8 cellular contexts compared by ENCODE assay signal in genomic region chr3:194671511-194671899, GRCh38. TPM values are rescaled to one million over a fixed set of nuclear protein-coding genes. Genes with fewer than 3 reads are reported as not detected.
DNase-seq lines count a peak whose midpoint lies in the region; ATAC-seq and TF ChIP-seq lines count a peak whose summit lies in the region.

No MANE protein-coding gene starts in this region.

- H2AK5ac ChIP-seq in neuronal stem cell (ENCODE audit: low read depth, low read length), result no peak overlapping the region

- peak overlapping the region; percentile 65 for H3K9ac ChIP-seq in DND-41 (ENCODE audit: low read depth, low read length)
- no peak overlapping the region for H3K9ac ChIP-seq in neuronal stem cell (ENCODE audit: low read depth, low read length, poor library complexity)

- no peak overlapping the region for H3K4ac ChIP-seq in neuronal stem cell (ENCODE audit: low read length)

- peaks cover 22% of the 10 kb centered on the region for H3K27me3 Mint-ChIP-seq in WTC11 (ENCODE audit: low read depth)

- peak overlapping the region; percentile 98 for H3K27ac Mint-ChIP-seq in WTC11

- no peak overlapping the region for H3K23ac ChIP-seq in neuronal stem cell (ENCODE audit: low read depth, low read length, poor library complexity)

- no peaks in the 10 kb centered on the region for H3K27me3 ChIP-seq in DND-41 (ENCODE audit: insufficient read depth, low read length, poor library complexity)
- H3K27me3 ChIP-seq in neuronal stem cell (ENCODE audit: control insufficient read depth in 3 of 3, insufficient read depth in 3 of 3, low read depth in 1 of 3, low read length in 3 of 3), result peaks cover 0 to 10% (median 0%) of the 10 kb centered on the region in 3 experiments

- no peak overlapping the region for H2BK15ac ChIP-seq in neuronal stem cell (ENCODE audit: low read length)

- H3K79me1 ChIP-seq in neuronal stem cell (ENCODE audit: low read depth, low read length), result peaks cover 4% of the 10 kb centered on the region

- H3K4me1 ChIP-seq in DND-41 (ENCODE audit: insufficient read depth, low read length), result peaks cover 24% of the 10 kb centered on the region
- peaks cover 4 to 6% of the 10 kb centered on the region in 2 donors for H3K4me1 ChIP-seq in neuronal stem cell (ENCODE audit: control insufficient read depth in 2 of 2, insufficient read depth in 1 of 2, low read depth in 1 of 2, low read length in 2 of 2)

- H3K4me3 ChIP-seq in DND-41 (ENCODE audit: low read depth in 1 of 2, low read length in 2 of 2) (peak overlapping the region; percentile 64 to 68), fibroblast of pulmonary artery (replicated peaks; ENCODE audit: low read depth, low read length) (peak overlapping the region; percentile 99), neuronal stem cell (ENCODE audit: low read length in 2 of 2) (peak overlapping the region; percentile 87 to 95)

- peak; percentile 16; the same call in 2 of the 3 replicates for ATAC-seq in DND-41 (ENCODE audit: insufficient read depth, low read depth)
- ATAC-seq in GM21423 (IDR thresholded peaks at IDR 0.05; ENCODE audit: unreplicated experiment), result peak; percentile 24
- ATAC-seq in WTC11, result no peak
- no peak for ATAC-seq in HG03520 (IDR thresholded peaks at IDR 0.05; ENCODE audit: unreplicated experiment)
- no peak for ATAC-seq in HG03095 (IDR thresholded peaks at IDR 0.05; ENCODE audit: unreplicated experiment)

- POLR2A ChIA-PET in WTC11 (lab: Charles Lee), result interaction anchor here (0.6 to 1.8 kb wide), 5 partner anchors 11 to 1214 kb away, joined by 3 to 9 read pairs (median 5); no protein-coding TSS in a partner anchor

- H3K9me3 Mint-ChIP-seq in WTC11, result no peaks in the 10 kb centered on the region

- H3K18ac ChIP-seq in neuronal stem cell (ENCODE audit: low read length), result no peak overlapping the region

- CTCF ChIA-PET in WTC11 (lab: Charles Lee), result interaction anchor here (0.6 to 3.9 kb wide), 39 partner anchors 10 to 600 kb away, joined by 3 to 61 read pairs (median 4); partner anchors contain the start of genes FAM43A, TMEM44 and XXYLT1

- peak; percentile 14 for DNase-seq in DND-41
- DNase-seq in M059J (ENCODE audit: low read depth), result peak; percentile 55
- DNase-seq in WTC11 (ENCODE audit: low spot score), result no peak
- peak; percentile 56 for DNase-seq in fibroblast of pulmonary artery (ENCODE audit: low read depth)
- DNase-seq in neuronal stem cell (ENCODE audit: low spot score), result no peak

- H4K8ac ChIP-seq in neuronal stem cell (ENCODE audit: low read depth, low read length), result no peak overlapping the region

- H3K27ac ChIP-seq in DND-41 (ENCODE audit: low read length) (peak overlapping the region; percentile 93), neuronal stem cell (replicated peaks; ENCODE audit: low read length) (no peak overlapping the region)

- H3K14ac ChIP-seq in neuronal stem cell (ENCODE audit: low read length), result no peak overlapping the region

- H3K36me3 Mint-ChIP-seq in WTC11, result peaks cover 20% of the 10 kb centered on the region

- H3K9me3 ChIP-seq in DND-41 (ENCODE audit: insufficient read depth, low read length, severe bottlenecking) (no peaks in the 10 kb centered on the region), neuronal stem cell (replicated peaks in 1 of 2; ENCODE audit: control insufficient read depth in 2 of 2, insufficient read depth in 1 of 2, low read depth in 1 of 2, low read length in 2 of 2) (no peaks in the 10 kb centered on the region)

- H3K4me3 Mint-ChIP-seq in WTC11, result peak overlapping the region; percentile 100

- no peak overlapping the region for H2BK5ac ChIP-seq in neuronal stem cell (ENCODE audit: low read length)

- peak overlapping the region; percentile 92 for H2AFZ ChIP-seq in DND-41 (ENCODE audit: low read depth, low read length)
- peak overlapping the region; percentile 82 for H2AFZ ChIP-seq in neuronal stem cell (ENCODE audit: low read length)

- no peak overlapping the region for H4K91ac ChIP-seq in neuronal stem cell (ENCODE audit: low read depth, low read length, poor library complexity)

- H2BK12ac ChIP-seq in neuronal stem cell (ENCODE audit: low read length), result no peak overlapping the region

- H4K20me1 ChIP-seq in DND-41 (ENCODE audit: insufficient read depth, low read length), result peaks cover 14% of the 10 kb centered on the region

- H3K4me2 ChIP-seq in DND-41 (ENCODE audit: insufficient read depth, low read length) (peak overlapping the region; percentile 99), neuronal stem cell (ENCODE audit: insufficient read depth, low read length, poor library complexity, severe bottlenecking) (peak overlapping the region; percentile 48)

- TF ChIP-seq CTCF in DND-41 (IDR thresholded peaks at IDR 0.05; ENCODE audit: borderline replicate concordance, extremely low read depth, low read length, poor library complexity, severe bottlenecking) (peak; percentile 63), WTC11 (IDR thresholded peaks at IDR 0.05) (peak; percentile 37), fibroblast of pulmonary artery (IDR thresholded peaks at IDR 0.05; ENCODE audit: low read length, missing control alignments) (peak; percentile 63)

- peaks cover 45% of the 10 kb centered on the region for H3K79me2 ChIP-seq in DND-41 (ENCODE audit: insufficient read depth, low read length)

- no peak overlapping the region for H2BK120ac ChIP-seq in neuronal stem cell (ENCODE audit: low read depth, low read length)

- WGBS in neuronal stem cell (ENCODE audit: extremely low coverage in 2 of 2, insufficient read length in 2 of 2, insufficient replicate concordance in 1 of 2), 2 donors, result no CpG with 5 or more reads among the region's 5 CpGs

- H3K36me3 ChIP-seq in DND-41 (ENCODE audit: insufficient read depth, low read length), result peaks cover 25% of the 10 kb centered on the region
- peaks cover 3 to 26% of the 10 kb centered on the region in 2 donors for H3K36me3 ChIP-seq in neuronal stem cell (replicated peaks in 1 of 2; ENCODE audit: control insufficient read depth in 2 of 2, insufficient read depth in 2 of 2, low read length in 2 of 2)

- peaks cover 9% of the 10 kb centered on the region for H3K4me1 Mint-ChIP-seq in WTC11

TF ChIP-seq in WTC11, 78 proteins besides CTCF, POLR2A, EP300 and RAD21 (continues in another document):
- TF ChIP-seq CBFB (CRISPR knock-in tag; IDR thresholded peaks at IDR 0.05; ENCODE audit: low read depth) (no peak), EMX1 (CRISPR knock-in tag; IDR thresholded peaks at IDR 0.05) (no peak), IRF2 (CRISPR knock-in tag; IDR thresholded peaks at IDR 0.05; ENCODE audit: borderline replicate concordance, low read depth) (no peak), ZNF416 (CRISPR knock-in tag; IDR thresholded peaks at IDR 0.05) (no peak), NR3C1 (CRISPR knock-in tag; conservative IDR thresholded peaks at IDR 0.05; ENCODE audit: low read depth) (no peak), NFYB (CRISPR knock-in tag; conservative IDR thresholded peaks at IDR 0.05; ENCODE audit: low read depth) (no peak), PRRX2 (CRISPR knock-in tag; IDR thresholded peaks at IDR 0.05) (no peak), E2F5 (CRISPR knock-in tag; IDR thresholded peaks at IDR 0.05) (no peak), IRF1 (CRISPR knock-in tag; IDR thresholded peaks at IDR 0.05) (no peak), SP1 (CRISPR knock-in tag; conservative IDR thresholded peaks at IDR 0.05) (no peak), NR2C2 (CRISPR knock-in tag; IDR thresholded peaks at IDR 0.05) (no peak), HMGA2 (CRISPR knock-in tag; IDR thresholded peaks at IDR 0.05) (no peak), GRHL2 (CRISPR knock-in tag; IDR thresholded peaks at IDR 0.05; ENCODE audit: insufficient replicate concordance, severe bottlenecking) (no peak)

RNA-seq across cellular contexts. Expression of gene LSG1, which starts 0.5 kb away (rescaled TPM):
- 47.5 and 70.7 TPM in 2 replicates for total RNA-seq in M059J (2014; rRNA removed; shearing (Covaris generic))
- 42.9 to 45.8 TPM (median 44.1 TPM) in 3 replicates for total RNA-seq in WTC11 (2021)
- 17.3 TPM for polyA plus RNA-seq in neuronal stem cell (2013, experiment 1 of 2)
- polyA plus RNA-seq in neuronal stem cell (2013, experiment 2 of 2), result 18.9 TPM

RNA-seq across cellular contexts. Expression of gene FAM43A, which starts 14.2 kb away (rescaled TPM):
- 0.22 and 2.6 TPM in 2 replicates for total RNA-seq in M059J (2014; rRNA removed; shearing (Covaris generic))
- 2.6 to 3.8 TPM (median 3.7 TPM) in 3 replicates for total RNA-seq in WTC11 (2021)
- 0.52 TPM for polyA plus RNA-seq in neuronal stem cell (2013, experiment 1 of 2)
- polyA plus RNA-seq in neuronal stem cell (2013, experiment 2 of 2), result 0.47 TPM

RNA-seq across cellular contexts. Expression of gene TMEM44, which starts 38.3 kb away (rescaled TPM):
- total RNA-seq in M059J (2014; rRNA removed; shearing (Covaris generic)), result 13.8 and 19.4 TPM in 2 replicates
- 13.7 to 20.8 TPM (median 19.3 TPM) in 3 replicates for total RNA-seq in WTC11 (2021)
- polyA plus RNA-seq in neuronal stem cell (2013, experiment 1 of 2), result 13.7 TPM
- polyA plus RNA-seq in neuronal stem cell (2013, experiment 2 of 2), result 13.8 TPM

Comparison
In these comparisons a context has a peak if more than half of its experiments do, and no peak if none do; other contexts are left out.
1. ATAC-seq: peak in DND-41 (single experiment) and GM21423 (single experiment); none in WTC11 (single experiment), HG03520 (single experiment) and HG03095 (single experiment).
2. DNase-seq: peak in DND-41 (single experiment), M059J (single experiment) and fibroblast of pulmonary artery (single experiment); none in WTC11 (single experiment) and neuronal stem cell (single experiment).
3. Peak in every context shown above with its lines, with median percentiles within 50 percentile points of each other: H3K4me3 ChIP-seq and CTCF ChIP-seq.